ENCODE assay signal across 1 cellular context in genomic region chr18:8167673-8168072, GRCh38.
TF ChIP-seq lines count a peak whose summit lies in the region.

No MANE protein-coding gene starts in this region.

TF ChIP-seq in SK-N-SH, 30 proteins besides CTCF, POLR2A, EP300 and RAD21 (continued from another document):
- no peak for TF ChIP-seq GABPA (IDR thresholded peaks at IDR 0.05; ENCODE audit: low read depth)
